19 cellular contexts compared by ENCODE assay signal in genomic region chr20:5741089-5741488, GRCh38. TPM values are rescaled to one million over a fixed set of nuclear protein-coding genes. Genes with fewer than 3 reads are reported as not detected.
DNase-seq lines count a peak whose midpoint lies in the region; ATAC-seq, FAIRE-seq and TF ChIP-seq lines count a peak whose summit lies in the region.
"Had no signal": no experiment of that assay in that cellular context is flagged by ENCODE, and none has a peak within 500 bp of the region (broad histone marks: within the 10 kb centered on the region; RNA-seq: fewer than 3 reads in every experiment).

No MANE protein-coding gene starts in this region.

- CTCF ChIA-PET in A549 (lab: Yijun Ruan, JAX) = interaction anchor here (0.6 to 4.0 kb wide), 4 partner anchors 11 to 256 kb away, joined by 4 to 16 read pairs (median 4); no protein-coding TSS in a partner anchor

- H3K79me2 ChIP-seq in OCI-LY1 (ENCODE audit: insufficient read depth, low read length) = no peaks in the 10 kb centered on the region

- no peak for FAIRE-seq in A549 (lab: Jason Lieb, UNC)
- FAIRE-seq: frontal cortex had no signal

- no peak overlapping the region for H3K4me2 ChIP-seq in A549
- no peak overlapping the region for H3K4me2 ChIP-seq in OCI-LY1 (ENCODE audit: low read length)

- ATAC-seq in A549 (no peak), HG02852 (IDR thresholded peaks at IDR 0.05; ENCODE audit: unreplicated experiment) (no peak)
- ATAC-seq: lower lobe of right lung; naive thymus-derived CD4-positive, alpha-beta T cell had no signal

- H4K20me1 ChIP-seq in OCI-LY1 (ENCODE audit: insufficient read depth, low read length) = no peaks in the 10 kb centered on the region

- H3K27me3 ChIP-seq in OCI-LY1 (ENCODE audit: insufficient read depth, low read length) = no peaks in the 10 kb centered on the region
- no peaks in the 10 kb centered on the region for H3K27me3 ChIP-seq in uterus
- H3K27me3 ChIP-seq in H7 (ENCODE audit: control insufficient read depth, insufficient read depth, low read length) = no peaks in the 10 kb centered on the region
- H3K27me3 ChIP-seq: stomach, vagina had no signal

- intact Hi-C loops in uterus (cut with DNase I; ENCODE audit: low total_unique reads) = no loop called here

- no peak for TF ChIP-seq RAD21 in A549 (conservative IDR thresholded peaks at IDR 0.05 in 1 of 2, IDR thresholded peaks at IDR 0.05 in 1 of 2)

- no peaks in the 10 kb centered on the region for H3K36me3 ChIP-seq in OCI-LY1 (ENCODE audit: insufficient read depth, low read length)
- no peaks in the 10 kb centered on the region for H3K36me3 ChIP-seq in uterus
- no peaks in the 10 kb centered on the region for H3K36me3 ChIP-seq in H7 (replicated peaks; ENCODE audit: control insufficient read depth, insufficient read depth, low read length)
- H3K36me3 ChIP-seq: lower lobe of right lung, stomach, vagina had no signal

- no peak overlapping the region for H3K9ac ChIP-seq in OCI-LY1 (ENCODE audit: low read length)

- TF ChIP-seq EP300 in A549 (IDR thresholded peaks at IDR 0.05) = no peak

- H3K9me3 ChIP-seq in A549 (no peaks in the 10 kb centered on the region), OCI-LY1 (ENCODE audit: low read length) (no peaks in the 10 kb centered on the region), uterus (no peaks in the 10 kb centered on the region)
- H3K9me3 ChIP-seq: lower lobe of right lung, stomach, vagina had no signal

- peak in 1 of 2 experiments; percentile 37 for DNase-seq in A549 (ENCODE audit: low read depth in 1 of 2, low spot score in 1 of 2)
- DNase-seq in G401 (ENCODE audit: low spot score) = peak; percentile 93
- DNase-seq in dedifferentiated amniotic fluid mesenchymal stem cell (ENCODE audit: extremely low spot score) = peak; percentile 73
- no peak for DNase-seq in activated gamma-delta T cell (lab: John Stamatoyannopoulos, UW)
- DNase-seq in uterus = no peak
- DNase-seq in H7 = no peak
- DNase-seq: activated CD4-positive, alpha-beta memory T cell treated with anti-CD3 and anti-CD28 coated beads, Interleukin-2, amount 10 ng/mL, durations not matched to agents 7 days and 5 days; AML-193; DMS 273 treated with DMSO at 0.1 percent for 48 hours; lower lobe of right lung; naive thymus-derived CD4-positive, alpha-beta T cell; NCI-H1436 treated with DMSO at 0.1 percent for 48 hours; NCI-H524 treated with DMSO at 0.1 percent for 48 hours; stimulated activated CD4-positive, alpha-beta T cell treated with anti-CD3 and anti-CD28 coated beads, Interleukin-15, amount 100 ng/mL, for 24 hours; stomach had no signal

- H3K9me2 ChIP-seq in OCI-LY1 (ENCODE audit: low read depth, low read length) = no peaks in the 10 kb centered on the region

- WGBS in A549 (ENCODE audit: missing lambda C conversion rate) = 65% methylated on average over 2 of the region's 2 CpGs

- no peak overlapping the region for H2AFZ ChIP-seq in OCI-LY1 (ENCODE audit: low read length)

- H3K4me3 ChIP-seq in A549 = no peak overlapping the region
- H3K4me3 ChIP-seq in OCI-LY1 (ENCODE audit: low read depth, low read length, poor library complexity, severe bottlenecking) = no peak overlapping the region
- no peak overlapping the region for H3K4me3 ChIP-seq in uterus
- no peak overlapping the region for H3K4me3 ChIP-seq in H7 (ENCODE audit: insufficient read depth, low read depth, low read length)
- H3K4me3 ChIP-seq: lower lobe of right lung, stomach, vagina had no signal

- POLR2A ChIA-PET in A549 (lab: Yijun Ruan, JAX) = no interaction called here

- no peak for TF ChIP-seq CTCF in A549 (IDR thresholded peaks at IDR 0.05)
- no peak for TF ChIP-seq CTCF in OCI-LY1 (IDR thresholded peaks at IDR 0.05; ENCODE audit: low read length)
- TF ChIP-seq CTCF in uterus (IDR thresholded peaks at IDR 0.05) = no peak

- TF ChIP-seq POLR2A in A549 (IDR thresholded peaks at IDR 0.05; ENCODE audit: low read length) (no peak), uterus (IDR thresholded peaks at IDR 0.05) (no peak)

- in situ Hi-C loops in G401 (cut with HindIII; ENCODE audit: low sequenced_read_pairs) = no loop called here

- no peaks in the 10 kb centered on the region for H3F3A ChIP-seq in OCI-LY1 (ENCODE audit: insufficient read depth, low read length)

- H3K27ac ChIP-seq in A549 (peak overlapping the region; percentile 77 to 93; a peak in 5 of 6 replicates), OCI-LY1 (ENCODE audit: low read depth, low read length, poor library complexity, severe bottlenecking) (peak overlapping the region; percentile 28), uterus (no peak overlapping the region)
- H3K27ac ChIP-seq: lower lobe of right lung, stomach, vagina had no signal

- H3K4me1 ChIP-seq in A549 = peaks cover 42% of the 10 kb centered on the region
- H3K4me1 ChIP-seq in OCI-LY1 (ENCODE audit: insufficient read depth, low read length, severe bottlenecking) = peaks cover 58% of the 10 kb centered on the region
- no peaks in the 10 kb centered on the region for H3K4me1 ChIP-seq in uterus
- H3K4me1 ChIP-seq: vagina had no signal

TF ChIP-seq in A549, 52 proteins besides CTCF, POLR2A, EP300 and RAD21:
- no peak for TF ChIP-seq REST (IDR thresholded peaks at IDR 0.05)
- TF ChIP-seq CHD2 (IDR thresholded peaks at IDR 0.05; ENCODE audit: low read length, partially characterized antibody) = no peak
- no peak for TF ChIP-seq ZNF302 (CRISPR knock-in tag; IDR thresholded peaks at IDR 0.05)
- TF ChIP-seq HES2 (IDR thresholded peaks at IDR 0.05) = no peak
- no peak for TF ChIP-seq ZC3H11A (IDR thresholded peaks at IDR 0.05)
- TF ChIP-seq MYC (IDR thresholded peaks at IDR 0.05; ENCODE audit: borderline replicate concordance, low read length) = no peak
- no peak for TF ChIP-seq TP53 (CRISPR knock-in tag; IDR thresholded peaks at IDR 0.05)
- no peak for TF ChIP-seq ZSCAN20 (CRISPR knock-in tag; IDR thresholded peaks at IDR 0.05)
- no peak for TF ChIP-seq CBX2 (IDR thresholded peaks at IDR 0.05; ENCODE audit: borderline replicate concordance, low read depth)
- TF ChIP-seq ATOH8 (CRISPR knock-in tag; IDR thresholded peaks at IDR 0.05; ENCODE audit: low read depth) = no peak
- TF ChIP-seq ELK1 (IDR thresholded peaks at IDR 0.05; ENCODE audit: low read depth, low read length) = no peak
- no peak for TF ChIP-seq NPAS2 (CRISPR knock-in tag; IDR thresholded peaks at IDR 0.05; ENCODE audit: borderline replicate concordance)
- no peak for TF ChIP-seq SMC3 (IDR thresholded peaks at IDR 0.05)
- TF ChIP-seq HDAC2 (IDR thresholded peaks at IDR 0.05) = no peak
- TF ChIP-seq TFCP2L1 (CRISPR knock-in tag; IDR thresholded peaks at IDR 0.05) = no peak

RNA-seq across cellular contexts. Expression of gene SHLD1, which starts 9.1 kb away (rescaled TPM):
- polyA plus RNA-seq in A549 (2011; rRNA removed) (17.4 and 18.4 TPM in 2 replicates), A549 (2017; fragmentation: RNase III; extraction: RNeasy Plus Mini Kit Qiagen cat#74134 plus additional on column Dnase treatment) (6.1 to 7.3 TPM (median 6.5 TPM) in 3 replicates)
- polyA plus RNA-seq in A549 (2012; cell fraction: cytosol; rRNA removed) = 5.6 TPM in 2 replicates
- polyA plus RNA-seq in A549 (2012; cell fraction: nucleus; rRNA removed) = 2.2 and 3.3 TPM in 2 replicates
- 7.9 and 8.9 TPM in 2 replicates for polyA minus RNA-seq in A549 (2011; rRNA and poly(A)+ RNA removed)
- total RNA-seq in G401 (2014; rRNA removed; shearing (Covaris generic)) = 1.4 and 3.2 TPM in 2 replicates
- total RNA-seq in uterus = 1 to 10 TPM; 1.8 to 9.7 (median 6.3) TPM
- 2.0 and 3.6 TPM in 2 replicates for total RNA-seq in H7 (2014; rRNA removed; shearing (Covaris generic))

Comparison
In these comparisons a context has a peak if more than half of its experiments do, and no peak if none do; other contexts are left out.
1. DNase-seq: peak in G401 (single experiment) and dedifferentiated amniotic fluid mesenchymal stem cell (single experiment); none in activated gamma-delta T cell (single experiment), uterus (0 of 2) and H7 (single experiment).
2. H3K27ac ChIP-seq: peak in A549 (2 of 2) and OCI-LY1 (single experiment); none in uterus (0 of 2).